Comparison of ENCODE assay signal across 19 cellular contexts in the genomic region with DNA sequence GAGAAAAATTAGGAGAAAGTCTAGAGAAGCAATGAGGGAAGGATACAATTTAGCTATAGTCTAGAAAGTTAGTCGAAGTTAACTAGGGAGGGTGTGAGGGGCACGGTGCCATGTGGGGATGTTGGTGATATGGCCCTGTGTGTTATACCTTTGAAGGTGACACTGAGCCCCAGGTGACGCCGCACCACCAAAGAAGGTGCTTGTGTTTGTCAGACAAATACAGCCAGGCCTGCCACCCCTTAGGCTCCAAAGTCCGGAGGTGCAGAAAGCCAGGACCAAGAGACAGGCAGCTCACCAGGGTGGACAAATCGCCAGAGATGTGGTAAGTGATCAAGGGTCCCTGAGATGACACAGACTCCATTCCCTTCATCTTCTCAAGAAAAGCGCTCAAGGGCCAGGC. TPM values are rescaled to one million over a fixed set of nuclear protein-coding genes. Genes with fewer than 3 reads are reported as not detected.
A peak's percentile ranks its signal among the peaks of the same experiment; 100 is the strongest.
DNase-seq lines count a peak whose midpoint lies in the region; ATAC-seq and TF ChIP-seq lines count a peak whose summit lies in the region.
"Had no signal": no experiment of that assay in that cellular context is flagged by ENCODE, and none has a peak within 500 bp of the region (broad histone marks: within the 10 kb centered on the region; RNA-seq: fewer than 3 reads in every experiment).

No MANE protein-coding gene starts in this region.

- TF ChIP-seq POLR2A in sigmoid colon (IDR thresholded peaks at IDR 0.05): no peak

- ATAC-seq in Right ventricle myocardium inferior: no peak
- ATAC-seq in left lobe of liver: peak; percentile 52
- ATAC-seq in activated T-cell treated with anti-CD3 and anti-CD28 coated beads, Interleukin-2, amount 50 U/mL, for 4 hours: no peak
- no peak for ATAC-seq in GM21515 (IDR thresholded peaks at IDR 0.05; ENCODE audit: unreplicated experiment)
- no peak for ATAC-seq in activated CD4-positive, CD25-positive, alpha-beta regulatory T cell treated with anti-CD3 and anti-CD28 coated beads, Interleukin-2, amount 50 U/mL, for 24 hours
- ATAC-seq: activated CD4-positive, alpha-beta T cell treated with anti-CD3 and anti-CD28 coated beads for 36 hours; naive thymus-derived CD4-positive, alpha-beta T cell; stimulated activated effector memory CD8-positive, alpha-beta T cell treated with anti-CD3 and anti-CD28 coated beads, Interleukin-12 subunit alpha, Interleukin-12 subunit beta, amount 100 ng/mL, for 72 hours had no signal

- H3K4me3 ChIP-seq in left ventricle myocardium inferior (peak overlapping the region; percentile 62), sigmoid colon (peak overlapping the region; percentile 38 to 55 (median 50))

- TF ChIP-seq CTCF in left ventricle myocardium inferior (IDR thresholded peaks at IDR 0.05; ENCODE audit: borderline replicate concordance) (no peak), sigmoid colon (IDR thresholded peaks at IDR 0.05) (no peak)

- H3K36me3 ChIP-seq in left ventricle myocardium inferior: peaks cover 3% of the 10 kb centered on the region
- peaks cover 2 to 40% (median 13%) of the 10 kb centered on the region in 4 donors for H3K36me3 ChIP-seq in sigmoid colon

- 74 to 93% methylated on average over 7 of the region's 7 CpGs for WGBS in sigmoid colon, 2 donors

- no peak for TF ChIP-seq EP300 in sigmoid colon (IDR thresholded peaks at IDR 0.05)

- H3K27me3 Mint-ChIP-seq in activated T-cell treated with anti-CD3 and anti-CD28 coated beads, Interleukin-2, amount 50 U/mL, for 4 hours (ENCODE audit: low read depth): peaks cover 25% of the 10 kb centered on the region

- H3K4me1 Mint-ChIP-seq in activated T-cell treated with anti-CD3 and anti-CD28 coated beads, Interleukin-2, amount 50 U/mL, for 4 hours (ENCODE audit: low read depth): no peaks in the 10 kb centered on the region
- H3K4me1 Mint-ChIP-seq: activated CD4-positive, alpha-beta T cell treated with anti-CD3 and anti-CD28 coated beads for 36 hours; activated naive CD4-positive, alpha-beta T cell treated with anti-CD3 and anti-CD28 coated beads, Interleukin-2, amount 50 U/mL, for 24 hours; naive thymus-derived CD4-positive, alpha-beta T cell; stimulated activated effector memory CD8-positive, alpha-beta T cell treated with anti-CD3 and anti-CD28 coated beads, Interleukin-12 subunit alpha, Interleukin-12 subunit beta, amount 100 ng/mL, for 72 hours had no signal

- DNase-seq in left ventricle myocardium inferior (no peak), Right ventricle myocardium inferior (ENCODE audit: missing footprints) (no peak), left lobe of liver (ENCODE audit: low spot score) (peak; percentile 86), sigmoid colon (no peak), mucosa of gallbladder (ENCODE audit: low spot score) (no peak)
- DNase-seq in activated T-cell treated with anti-CD3 and anti-CD28 coated beads, Interleukin-2, amount 50 U/mL, for 4 hours: no peak
- DNase-seq: ACHN; activated CD4-positive, alpha-beta T cell treated with anti-CD3 and anti-CD28 coated beads for 36 hours; Calu3; GDM1; HCEC 1CT; islet precursor cell; naive thymus-derived CD4-positive, alpha-beta T cell; NCI-H1048; T-helper 1 cell had no signal

- H3K9me3 ChIP-seq in left ventricle myocardium inferior (replicated peaks) (no peaks in the 10 kb centered on the region), sigmoid colon (no peaks in the 10 kb centered on the region)

- peaks cover 17% of the 10 kb centered on the region for H3K4me1 ChIP-seq in left ventricle myocardium inferior
- peaks cover 0 to 30% (median 24%) of the 10 kb centered on the region in 4 donors for H3K4me1 ChIP-seq in sigmoid colon

- no peak overlapping the region for H3K4me3 Mint-ChIP-seq in activated T-cell treated with anti-CD3 and anti-CD28 coated beads, Interleukin-2, amount 50 U/mL, for 4 hours
- H3K4me3 Mint-ChIP-seq: activated CD4-positive, alpha-beta T cell treated with anti-CD3 and anti-CD28 coated beads for 36 hours; activated naive CD4-positive, alpha-beta T cell treated with anti-CD3 and anti-CD28 coated beads, Interleukin-2, amount 50 U/mL, for 24 hours; naive thymus-derived CD4-positive, alpha-beta T cell; stimulated activated effector memory CD8-positive, alpha-beta T cell treated with anti-CD3 and anti-CD28 coated beads, Interleukin-12 subunit alpha, Interleukin-12 subunit beta, amount 100 ng/mL, for 72 hours had no signal

- H3K27me3 ChIP-seq in left ventricle myocardium inferior (ENCODE audit: low read depth) (no peaks in the 10 kb centered on the region), sigmoid colon (no peaks in the 10 kb centered on the region)

- H3K27ac ChIP-seq in left ventricle myocardium inferior (replicated peaks) (peak overlapping the region; percentile 85), sigmoid colon (peak overlapping the region; percentile 81 to 87 (median 84))

- intact Hi-C loops in left ventricle myocardium inferior (cut with micrococcal nuclease): loop anchor here (5.0 kb wide), 1 partner anchor 46 kb away; the partner anchor contains the start of gene C1RL
- intact Hi-C loops in Right ventricle myocardium inferior (cut with DNase I): loop anchor here (2.0 kb wide), 1 partner anchor 47 kb away; the partner anchor contains the start of gene C1RL
- intact Hi-C loops in sigmoid colon (cut with DNase I): loop anchor here (2.0 to 5.0 kb wide), 2 partner anchors 47 to 126 kb away; partner anchors contain the start of genes C1RL and PEX5

- H3K9me3 Mint-ChIP-seq in activated T-cell treated with anti-CD3 and anti-CD28 coated beads, Interleukin-2, amount 50 U/mL, for 4 hours: no peaks in the 10 kb centered on the region
- H3K9me3 Mint-ChIP-seq: activated naive CD4-positive, alpha-beta T cell treated with anti-CD3 and anti-CD28 coated beads, Interleukin-2, amount 50 U/mL, for 24 hours; naive thymus-derived CD4-positive, alpha-beta T cell; stimulated activated effector memory CD8-positive, alpha-beta T cell treated with anti-CD3 and anti-CD28 coated beads, Interleukin-12 subunit alpha, Interleukin-12 subunit beta, amount 100 ng/mL, for 72 hours had no signal

- no peaks in the 10 kb centered on the region for H3K36me3 Mint-ChIP-seq in activated T-cell treated with anti-CD3 and anti-CD28 coated beads, Interleukin-2, amount 50 U/mL, for 4 hours (ENCODE audit: insufficient read depth)
- H3K36me3 Mint-ChIP-seq: activated naive CD4-positive, alpha-beta T cell treated with anti-CD3 and anti-CD28 coated beads, Interleukin-2, amount 50 U/mL, for 24 hours; naive thymus-derived CD4-positive, alpha-beta T cell; stimulated activated effector memory CD8-positive, alpha-beta T cell treated with anti-CD3 and anti-CD28 coated beads, Interleukin-12 subunit alpha, Interleukin-12 subunit beta, amount 100 ng/mL, for 72 hours had no signal

RNA-seq across cellular contexts. Expression of gene C1S, which starts 1.1 kb away (rescaled TPM):
- total RNA-seq in left ventricle myocardium inferior: 108 TPM
- total RNA-seq in Right ventricle myocardium inferior: 153 TPM
- total RNA-seq in left lobe of liver: 1,760 TPM
- total RNA-seq in sigmoid colon: 100 to 1,000 TPM; 420 to 622 (median 463) TPM
- 100 to 1,000 TPM in 1 of 3 donors, 10 to 100 TPM in 2; 15.5 to 244 (median 52.9) TPM for polyA plus RNA-seq in sigmoid colon
- total RNA-seq in activated T-cell treated with anti-CD3 and anti-CD28 coated beads, Interleukin-2, amount 50 U/mL, for 4 hours: 1 to 10 TPM; 1.6 to 1.7 (median 1.6) TPM
- 319 TPM for total RNA-seq in mucosa of gallbladder
- polyA plus RNA-seq: naive thymus-derived CD4-positive, alpha-beta T cell had no signal

RNA-seq across cellular contexts. Expression of gene C1R, which starts 30.6 kb away (rescaled TPM):
- 143 TPM for total RNA-seq in left ventricle myocardium inferior
- 227 TPM for total RNA-seq in Right ventricle myocardium inferior
- total RNA-seq in left lobe of liver: 1,748 TPM
- total RNA-seq in sigmoid colon: 100 to 1,000 TPM; 328 to 493 (median 467) TPM
- 100 to 1,000 TPM in 1 of 3 donors, 10 to 100 TPM in 2; 23.8 to 257 (median 54.1) TPM for polyA plus RNA-seq in sigmoid colon
- total RNA-seq in activated T-cell treated with anti-CD3 and anti-CD28 coated beads, Interleukin-2, amount 50 U/mL, for 4 hours: 1 to 10 TPM in 2 of 3 donors, under 1 TPM in 1; 0.98 to 2.3 (median 1.7) TPM
- 303 TPM for total RNA-seq in mucosa of gallbladder

RNA-seq across cellular contexts. Expression of gene LPCAT3, which starts 43.3 kb away (rescaled TPM):
- total RNA-seq in left ventricle myocardium inferior (35.1 TPM), Right ventricle myocardium inferior (54.7 TPM), left lobe of liver (54.3 TPM), sigmoid colon (10 to 100 TPM; 18.6 to 27.0 (median 25.4) TPM), mucosa of gallbladder (26.6 TPM)
- polyA plus RNA-seq in sigmoid colon: 10 to 100 TPM in 2 of 3 donors, 1 to 10 TPM in 1; 7.8 to 47.9 (median 16.9) TPM
- 10 to 100 TPM; 24.4 to 27.6 (median 25.0) TPM for total RNA-seq in activated T-cell treated with anti-CD3 and anti-CD28 coated beads, Interleukin-2, amount 50 U/mL, for 4 hours

RNA-seq across cellular contexts. Expression of gene C1RL, which starts 47.4 kb away (rescaled TPM):
- total RNA-seq in left ventricle myocardium inferior (8.1 TPM), Right ventricle myocardium inferior (14.4 TPM), left lobe of liver (243 TPM), sigmoid colon (10 to 100 TPM; 44.2 to 82.6 (median 65.3) TPM), mucosa of gallbladder (49.6 TPM)
- polyA plus RNA-seq in sigmoid colon: 10 to 100 TPM in 2 of 3 donors, 1 to 10 TPM in 1; 9.9 to 45.5 (median 12.0) TPM
- 1 to 10 TPM; 3.7 to 7.0 (median 6.0) TPM for total RNA-seq in activated T-cell treated with anti-CD3 and anti-CD28 coated beads, Interleukin-2, amount 50 U/mL, for 4 hours

Comparison
In these comparisons a context has a peak if more than half of its experiments do, and no peak if none do; other contexts are left out.
1. RNA of gene C1S, which starts 1.1 kb away (total RNA-seq): 1,760 TPM in left lobe of liver (single experiment), 420 to 622 TPM in sigmoid colon, 319 TPM in mucosa of gallbladder (single experiment), 153 TPM in Right ventricle myocardium inferior (single experiment) and 108 TPM in left ventricle myocardium inferior (single experiment); 1.6 to 1.7 TPM in activated T-cell treated with anti-CD3 and anti-CD28 coated beads, Interleukin-2, amount 50 U/mL, for 4 hours; every median in the first group is over 10 times any median in the second.
2. RNA of gene C1R, which starts 30.6 kb away (total RNA-seq): 1,748 TPM in left lobe of liver (single experiment), 328 to 493 TPM in sigmoid colon, 303 TPM in mucosa of gallbladder (single experiment), 227 TPM in Right ventricle myocardium inferior (single experiment) and 143 TPM in left ventricle myocardium inferior (single experiment); 0.98 to 2.3 TPM in activated T-cell treated with anti-CD3 and anti-CD28 coated beads, Interleukin-2, amount 50 U/mL, for 4 hours; every median in the first group is over 10 times any median in the second.